9 cellular contexts compared by ENCODE assay signal in the genomic region with DNA sequence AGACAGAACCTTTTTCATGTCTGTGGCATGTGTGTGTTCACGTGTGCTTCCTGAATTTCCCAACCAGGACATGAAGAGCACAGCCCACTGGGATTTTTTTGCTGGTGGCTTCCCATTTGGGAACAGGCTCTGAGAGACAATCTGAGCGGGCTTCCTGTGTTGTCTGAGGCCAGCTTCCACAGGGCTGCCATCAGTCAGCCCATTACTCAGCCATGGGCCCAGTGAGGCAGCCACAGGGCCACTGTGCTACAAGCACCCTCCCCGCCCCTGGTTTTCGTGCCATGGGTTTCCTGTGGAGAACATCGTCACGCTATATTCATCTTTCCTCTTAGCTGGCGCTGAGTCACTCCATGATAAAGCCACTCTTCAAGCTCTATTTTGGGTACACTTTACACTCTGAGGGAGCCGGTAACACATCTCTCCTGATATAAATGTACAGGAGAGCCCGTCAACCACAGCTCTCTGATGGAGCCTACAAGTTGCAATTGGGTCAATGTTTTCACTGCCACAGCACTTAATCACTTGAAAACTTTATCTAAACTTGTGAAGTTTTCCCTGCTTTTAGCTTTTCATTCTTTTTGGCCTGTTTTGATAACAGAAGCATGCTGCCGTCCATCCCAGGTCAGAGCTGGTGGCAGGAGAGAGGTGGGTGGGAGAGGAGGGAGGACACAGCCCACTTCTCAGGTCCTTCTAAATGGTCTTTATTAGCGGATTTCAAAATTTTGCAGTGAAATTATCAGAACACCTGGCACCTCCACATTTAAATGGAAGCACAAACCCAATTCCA.
DNase-seq lines count a peak whose midpoint lies in the region; ATAC-seq and TF ChIP-seq lines count a peak whose summit lies in the region.
"Had no signal": no experiment of that assay in that cellular context is flagged by ENCODE, and none has a peak within 500 bp of the region (broad histone marks: within the 10 kb centered on the region; RNA-seq: fewer than 3 reads in every experiment).

No MANE protein-coding gene starts in this region.

- H3K27me3 ChIP-seq in neutrophil (no peaks in the 10 kb centered on the region), tibial artery (no peaks in the 10 kb centered on the region)

- peaks cover 7% of the 10 kb centered on the region for H3K9me3 Mint-ChIP-seq in activated CD8-positive, alpha-beta T cell treated with anti-CD3 and anti-CD28 coated beads, Interleukin-2, amount 10 ng/mL, durations not matched to agents 7 days and 5 days (ENCODE audit: insufficient read depth)
- peaks cover 3% of the 10 kb centered on the region for H3K9me3 Mint-ChIP-seq in endothelial cell (ENCODE audit: unreplicated experiment)

- TF ChIP-seq CTCF in endothelial cell (IDR thresholded peaks at IDR 0.05; ENCODE audit: unreplicated experiment) (no peak), neutrophil (IDR thresholded peaks at IDR 0.05) (no peak), tibial artery (IDR thresholded peaks at IDR 0.05) (no peak)

- intact Hi-C loops in tibial artery (cut with DNase I; ENCODE audit: low total_unique reads) = loop anchor here (5.0 to 10.0 kb wide), 2 partner anchors 41 to 94 kb away; partner anchors contain the start of gene HIPK2

- ATAC-seq in GM18870 (IDR thresholded peaks at IDR 0.05; ENCODE audit: unreplicated experiment) (peak; percentile 49), HG03025 (IDR thresholded peaks at IDR 0.05; ENCODE audit: low FRiP score, unreplicated experiment) (no peak)
- ATAC-seq in activated CD8-positive, alpha-beta T cell treated with anti-CD3 and anti-CD28 coated beads, Interleukin-2, amount 10 ng/mL, durations not matched to agents 7 days and 5 days = peak; percentile 85

- H3K4me3 ChIP-seq in neutrophil (ENCODE audit: low read depth in 1 of 2, low read length in 1 of 2) (no peak overlapping the region), tibial artery (no peak overlapping the region)
- H3K4me3 ChIP-seq: SK-N-MC had no signal

- peak overlapping the region; percentile 82 for H3K27ac Mint-ChIP-seq in activated CD8-positive, alpha-beta T cell treated with anti-CD3 and anti-CD28 coated beads, Interleukin-2, amount 10 ng/mL, durations not matched to agents 7 days and 5 days
- peak overlapping the region; percentile 94 for H3K27ac Mint-ChIP-seq in endothelial cell (ENCODE audit: unreplicated experiment)

- peaks cover 53% of the 10 kb centered on the region for H3K4me1 Mint-ChIP-seq in activated CD8-positive, alpha-beta T cell treated with anti-CD3 and anti-CD28 coated beads, Interleukin-2, amount 10 ng/mL, durations not matched to agents 7 days and 5 days (ENCODE audit: low read depth)
- H3K4me1 Mint-ChIP-seq in endothelial cell (ENCODE audit: unreplicated experiment) = peaks cover 35% of the 10 kb centered on the region

- peaks cover 4% of the 10 kb centered on the region for H3K36me3 ChIP-seq in neutrophil
- peaks cover 0 to 6% (median 0%) of the 10 kb centered on the region in 3 donors for H3K36me3 ChIP-seq in tibial artery

- H3K4me3 Mint-ChIP-seq in activated CD8-positive, alpha-beta T cell treated with anti-CD3 and anti-CD28 coated beads, Interleukin-2, amount 10 ng/mL, durations not matched to agents 7 days and 5 days = peak overlapping the region; percentile 46
- H3K4me3 Mint-ChIP-seq in endothelial cell (ENCODE audit: unreplicated experiment) = no peak overlapping the region

- H3K27ac ChIP-seq in neutrophil = peak overlapping the region; percentile 72
- H3K27ac ChIP-seq in tibial artery = peak overlapping the region; percentile 89 to 92
- H3K27ac ChIP-seq: SK-N-MC had no signal

- DNase-seq in M059J (ENCODE audit: low read depth) = peak; percentile 99
- peak; percentile 76 for DNase-seq in activated CD8-positive, alpha-beta T cell treated with anti-CD3 and anti-CD28 coated beads, Interleukin-2, amount 10 ng/mL, durations not matched to agents 7 days and 5 days
- peak; percentile 13 for DNase-seq in endothelial cell (ENCODE audit: low spot score)
- DNase-seq in tibial artery = peak; percentile 72 to 92
- DNase-seq in NCI-H1694 treated with DMSO at 0.1 percent for 48 hours (lab: John Stamatoyannopoulos, UW) = no peak

- no peaks in the 10 kb centered on the region for H3K27me3 Mint-ChIP-seq in activated CD8-positive, alpha-beta T cell treated with anti-CD3 and anti-CD28 coated beads, Interleukin-2, amount 10 ng/mL, durations not matched to agents 7 days and 5 days (ENCODE audit: low read depth)
- H3K27me3 Mint-ChIP-seq in endothelial cell (ENCODE audit: unreplicated experiment) = peaks cover 4% of the 10 kb centered on the region

- peaks cover 8% of the 10 kb centered on the region for H3K36me3 Mint-ChIP-seq in activated CD8-positive, alpha-beta T cell treated with anti-CD3 and anti-CD28 coated beads, Interleukin-2, amount 10 ng/mL, durations not matched to agents 7 days and 5 days (ENCODE audit: low read depth)
- peaks cover 4% of the 10 kb centered on the region for H3K36me3 Mint-ChIP-seq in endothelial cell (ENCODE audit: low read depth, unreplicated experiment)

- H3K4me1 ChIP-seq in neutrophil (ENCODE audit: control insufficient read depth in 1 of 2, insufficient read depth in 1 of 2, low read depth in 1 of 2, low read length in 1 of 2) (peaks cover 30 to 31% of the 10 kb centered on the region in 2 experiments), tibial artery (peaks cover 0 to 61% (median 52%) of the 10 kb centered on the region in 4 donors)

- H3K9me3 ChIP-seq in neutrophil (no peaks in the 10 kb centered on the region), tibial artery (peaks cover 0 to 9% (median 0%) of the 10 kb centered on the region in 3 donors)

- POLR2A ChIA-PET in activated CD8-positive, alpha-beta T cell treated with anti-CD3 and anti-CD28 coated beads, Interleukin-2, amount 10 ng/mL, durations not matched to agents 7 days and 5 days (lab: Charles Lee) = interaction anchor here (1.0 kb wide), 1 partner anchor 11 kb away, joined by 3 read pairs; no protein-coding TSS in a partner anchor

- CTCF ChIA-PET in activated CD8-positive, alpha-beta T cell treated with anti-CD3 and anti-CD28 coated beads, Interleukin-2, amount 10 ng/mL, durations not matched to agents 7 days and 5 days (lab: Charles Lee) = interaction anchor here (0.6 to 2.0 kb wide), 2 partner anchors 35 to 730 kb away, joined by 3 to 7 read pairs; no protein-coding TSS in a partner anchor
